ENCODE assay signal across 1 cellular context in genomic region chr2:54455584-54456525, GRCh38.
TF ChIP-seq lines count a peak whose summit lies in the region.

SPTBN1 (plus strand) TSS chr2:54456327; CDS start chr2:54526419, 70,092 bp downstream.

TF ChIP-seq in HepG2, 621 proteins besides CTCF, POLR2A, EP300 and RAD21 (continued from another document):
- TF ChIP-seq ZNF407 (CRISPR knock-in tag; IDR thresholded peaks at IDR 0.05; ENCODE audit: not compliant biosample characterization) (peak; percentile 64), ARNT2 (CRISPR knock-in tag; IDR thresholded peaks at IDR 0.05; ENCODE audit: low read depth) (peak; percentile 79), RXRB (CRISPR knock-in tag; IDR thresholded peaks at IDR 0.05; ENCODE audit: borderline replicate concordance) (peak; percentile 59; the same call in 1 of the 2 replicates), ZNF354B (CRISPR knock-in tag; IDR thresholded peaks at IDR 0.05) (no peak), ARHGAP35 (CRISPR knock-in tag; IDR thresholded peaks at IDR 0.05; ENCODE audit: borderline replicate concordance) (0 out of 2 replicates have a peak, but pooled peaks have one; percentile 4), ZNF224 (CRISPR knock-in tag; IDR thresholded peaks at IDR 0.05) (peak; percentile 62; the same call in 1 of the 2 replicates), ZFP36L1 (CRISPR knock-in tag; IDR thresholded peaks at IDR 0.05) (no peak), ZSCAN31 (CRISPR knock-in tag; IDR thresholded peaks at IDR 0.05; ENCODE audit: low read depth) (peak; percentile 69; the same call in 1 of the 2 replicates), ZNF362 (CRISPR knock-in tag; IDR thresholded peaks at IDR 0.05; ENCODE audit: borderline replicate concordance) (peak; percentile 13; the same call in 1 of the 2 replicates), FOXP4 (CRISPR knock-in tag; IDR thresholded peaks at IDR 0.05) (peak; percentile 70), ZBTB2 (CRISPR knock-in tag; IDR thresholded peaks at IDR 0.05; ENCODE audit: low read depth) (peak; percentile 82), PRDM4 (CRISPR knock-in tag; IDR thresholded peaks at IDR 0.05; ENCODE audit: borderline replicate concordance) (no peak), SPEN (CRISPR knock-in tag; IDR thresholded peaks at IDR 0.05; ENCODE audit: low read depth) (peak; percentile 72)
TF ChIP-seq in HepG2: peak in this region for 252.
